ENCODE assay signal across 1 cellular context in the genomic region with DNA sequence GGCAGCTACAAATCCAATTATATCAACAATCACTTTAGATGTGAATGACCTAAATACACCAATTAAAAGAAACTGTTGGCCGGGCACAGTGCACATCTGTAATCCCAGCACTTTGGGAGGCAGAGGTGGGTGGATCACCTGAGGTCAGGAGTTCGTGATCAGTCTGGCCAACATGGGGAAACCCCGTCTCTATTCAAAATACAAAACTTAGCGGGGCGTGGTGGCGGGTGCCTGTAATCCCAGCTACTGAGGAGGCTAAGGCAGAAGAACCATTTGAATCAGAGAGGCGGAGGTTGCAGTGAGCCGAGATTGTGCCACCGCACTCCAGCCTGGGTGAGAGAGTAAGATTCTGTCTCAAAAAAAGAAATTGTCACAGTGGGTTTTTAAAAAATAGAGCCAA.
TF ChIP-seq lines count a peak whose summit lies in the region.

No MANE protein-coding gene starts in this region.

TF ChIP-seq in HepG2, 621 proteins besides CTCF, POLR2A, EP300 and RAD21 (continued from another document):
- TF ChIP-seq ZBTB33 (CRISPR knock-in tag; IDR thresholded peaks at IDR 0.05) = peak; percentile 76
- no peak for TF ChIP-seq RAD51 (IDR thresholded peaks at IDR 0.05; ENCODE audit: borderline replicate concordance)
